Comparison of ENCODE assay signal across 19 cellular contexts in genomic region chr1:5297199-5297877, GRCh38.
DNase-seq lines count a peak whose midpoint lies in the region; ATAC-seq and TF ChIP-seq lines count a peak whose summit lies in the region.
"Had no signal": no experiment of that assay in that cellular context is flagged by ENCODE, and none has a peak within 500 bp of the region (broad histone marks: within the 10 kb centered on the region; RNA-seq: fewer than 3 reads in every experiment).

No MANE protein-coding gene starts in this region.

- WGBS in transverse colon (ENCODE audit: low coverage in 1 of 2), 2 donors: 61% methylated on average over 9 of the region's 9 CpGs; no CpG with 5 or more reads in 1 of the 2 donors

- H3K9me3 ChIP-seq in transverse colon: no peaks in the 10 kb centered on the region
- H3K9me3 ChIP-seq: ascending aorta had no signal

- ATAC-seq in left lobe of liver (peak; percentile 23), sciatic nerve (peak; percentile 96), HG03139 (IDR thresholded peaks at IDR 0.05; ENCODE audit: unreplicated experiment) (no peak), HG03439 (IDR thresholded peaks at IDR 0.05; ENCODE audit: unreplicated experiment) (no peak)
- ATAC-seq: HepG2, PC-3 had no signal

- H3K4me1 ChIP-seq in transverse colon: no peaks in the 10 kb centered on the region
- H3K4me1 ChIP-seq: ascending aorta, parathyroid adenoma had no signal

- in situ Hi-C loops in transverse colon (cut with MboI; ENCODE audit: low pct_ligation_motif_present in 1 of 4, low pct_unique_long_range_greater_than_20kb in 1 of 4, low sequenced_read_pairs in 3 of 4): no loop called here

- no peak for TF ChIP-seq CTCF in transverse colon (IDR thresholded peaks at IDR 0.05)

- H3K27ac ChIP-seq in caudate nucleus (ENCODE audit: low read depth, low read length) (peak overlapping the region; percentile 90), transverse colon (no peak overlapping the region)
- H3K27ac ChIP-seq: ascending aorta, parathyroid adenoma had no signal

- TF ChIP-seq POLR2A in transverse colon (IDR thresholded peaks at IDR 0.05): no peak

- no peak for TF ChIP-seq EP300 in transverse colon (IDR thresholded peaks at IDR 0.05; ENCODE audit: low read depth)

- intact Hi-C loops in sciatic nerve (cut with DNase I) (no loop called here), transverse colon (cut with DNase I; ENCODE audit: low total_unique reads) (no loop called here)

- H3K36me3 ChIP-seq in transverse colon: no peaks in the 10 kb centered on the region
- H3K36me3 ChIP-seq: ascending aorta had no signal

- DNase-seq in NCI-H510A treated with DMSO at 0.1 percent for 48 hours (lab: John Stamatoyannopoulos, UW) (peak; percentile 29), NCI-H510A (lab: John Stamatoyannopoulos, UW) (no peak), caudate nucleus (lab: John Stamatoyannopoulos, UW) (peak in 59 of 61 donors; percentile 23 to 90 (median 74)), left lobe of liver (ENCODE audit: low spot score) (no peak), sciatic nerve (ENCODE audit: low spot score) (peak; percentile 65), transverse colon (no peak)
- DNase-seq: 8988T; activated CD8-positive, alpha-beta memory T cell treated with anti-CD3 and anti-CD28 coated beads for 24 hours; CD4-positive, CD25-positive, alpha-beta regulatory T cell; effector CD4-positive, alpha-beta T cell; H9; mesendoderm; NCI-H226; PC-3 had no signal

- H3K4me3 ChIP-seq in transverse colon: no peak overlapping the region
- H3K4me3 ChIP-seq: ascending aorta had no signal

- H3K27me3 ChIP-seq in transverse colon: no peaks in the 10 kb centered on the region
- H3K27me3 ChIP-seq: ascending aorta had no signal

Comparison
In these comparisons a context has a peak if more than half of its experiments do, and no peak if none do; other contexts are left out.
1. DNase-seq: peak in NCI-H510A treated with DMSO at 0.1 percent for 48 hours (single experiment), caudate nucleus (59 of 61) and sciatic nerve (single experiment); none in NCI-H510A (single experiment), left lobe of liver (single experiment) and transverse colon (single experiment).
2. ATAC-seq: peak in left lobe of liver (single experiment) and sciatic nerve (single experiment); none in HG03139 (single experiment) and HG03439 (single experiment).